In genomic region chr1:177256153-177256814, GRCh38 we compare ENCODE assay signal across 8 cellular contexts.
DNase-seq lines count a peak whose midpoint lies in the region; ATAC-seq and TF ChIP-seq lines count a peak whose summit lies in the region.

No MANE protein-coding gene starts in this region.

- peaks cover 11% of the 10 kb centered on the region for H3K4me1 ChIP-seq in upper lobe of right lung

- ATAC-seq in GM21423 (IDR thresholded peaks at IDR 0.05; ENCODE audit: unreplicated experiment): peak; percentile 51
- ATAC-seq in upper lobe of right lung: peak; percentile 95
- ATAC-seq in natural killer cell treated with Interleukin-12 subunit alpha and Interleukin-12 subunit beta and Interleukin-15 and Interleukin-18, amount 100 ng/mL, for 72 hours: no peak
- no peak for ATAC-seq in HG03520 (IDR thresholded peaks at IDR 0.05; ENCODE audit: unreplicated experiment)

- H3K4me3 Mint-ChIP-seq in natural killer cell treated with Interleukin-12 subunit alpha and Interleukin-12 subunit beta and Interleukin-15 and Interleukin-18, amount 100 ng/mL, for 72 hours: no peak overlapping the region

- H3K4me3 ChIP-seq in cardiac fibroblast (replicated peaks in 1 of 2; ENCODE audit: low read depth in 2 of 2, low read length in 2 of 2): no peak overlapping the region
- no peak overlapping the region for H3K4me3 ChIP-seq in upper lobe of right lung

- peak overlapping the region; percentile 27 for H3K27ac ChIP-seq in layer of hippocampus (ENCODE audit: low read depth, low read length)
- H3K27ac ChIP-seq in upper lobe of right lung: no peak overlapping the region

- no peaks in the 10 kb centered on the region for H3K27me3 ChIP-seq in layer of hippocampus (ENCODE audit: control insufficient read depth, insufficient read depth, low read length)
- H3K27me3 ChIP-seq in upper lobe of right lung: no peaks in the 10 kb centered on the region

- H3K4me1 Mint-ChIP-seq in natural killer cell treated with Interleukin-12 subunit alpha and Interleukin-12 subunit beta and Interleukin-15 and Interleukin-18, amount 100 ng/mL, for 72 hours (ENCODE audit: low read depth in 2 of 2): no peaks in the 10 kb centered on the region

- intact Hi-C loops in upper lobe of right lung (cut with DNase I): no loop called here

- peaks cover 0 to 2% of the 10 kb centered on the region in 2 donors for H3K27me3 Mint-ChIP-seq in natural killer cell treated with Interleukin-12 subunit alpha and Interleukin-12 subunit beta and Interleukin-15 and Interleukin-18, amount 100 ng/mL, for 72 hours

- H3K36me3 Mint-ChIP-seq in natural killer cell treated with Interleukin-12 subunit alpha and Interleukin-12 subunit beta and Interleukin-15 and Interleukin-18, amount 100 ng/mL, for 72 hours: no peaks in the 10 kb centered on the region

- no peak overlapping the region for H3K27ac Mint-ChIP-seq in natural killer cell treated with Interleukin-12 subunit alpha and Interleukin-12 subunit beta and Interleukin-15 and Interleukin-18, amount 100 ng/mL, for 72 hours

- peak; percentile 70 for DNase-seq in D341Med (ENCODE audit: low spot score)
- DNase-seq in NCI-H460 (ENCODE audit: extremely low read depth, low read depth): peak; percentile 6
- DNase-seq in cardiac fibroblast (ENCODE audit: low read depth in 2 of 2): peak; percentile 93 to 96
- peak; percentile 82 for DNase-seq in upper lobe of right lung
- no peak for DNase-seq in natural killer cell treated with Interleukin-12 subunit alpha and Interleukin-12 subunit beta and Interleukin-15 and Interleukin-18, amount 100 ng/mL, for 72 hours (ENCODE audit: low spot score)

- peak; percentile 68 for TF ChIP-seq CTCF in cardiac fibroblast (IDR thresholded peaks at IDR 0.05; ENCODE audit: low read depth, low read length)
- TF ChIP-seq CTCF in upper lobe of right lung (IDR thresholded peaks at IDR 0.05): peak; percentile 69

- no peaks in the 10 kb centered on the region for H3K36me3 ChIP-seq in upper lobe of right lung

- H3K9me3 ChIP-seq in upper lobe of right lung: no peaks in the 10 kb centered on the region

- no peaks in the 10 kb centered on the region for H3K9me3 Mint-ChIP-seq in natural killer cell treated with Interleukin-12 subunit alpha and Interleukin-12 subunit beta and Interleukin-15 and Interleukin-18, amount 100 ng/mL, for 72 hours

Comparison
In these comparisons a context has a peak if more than half of its experiments do, and no peak if none do; other contexts are left out.
1. ATAC-seq: peak in GM21423 (single experiment) and upper lobe of right lung (single experiment); none in natural killer cell treated with Interleukin-12 subunit alpha and Interleukin-12 subunit beta and Interleukin-15 and Interleukin-18, amount 100 ng/mL, for 72 hours (0 of 2) and HG03520 (single experiment).